In genomic region chr3:43001556-43002121, GRCh38 we compare ENCODE assay signal across 1 cellular context.
TF ChIP-seq lines count a peak whose summit lies in the region.

No MANE protein-coding gene starts in this region.

TF ChIP-seq in HepG2, 621 proteins besides CTCF, POLR2A, EP300 and RAD21 (continued from another document):
- TF ChIP-seq, protein P1, sequence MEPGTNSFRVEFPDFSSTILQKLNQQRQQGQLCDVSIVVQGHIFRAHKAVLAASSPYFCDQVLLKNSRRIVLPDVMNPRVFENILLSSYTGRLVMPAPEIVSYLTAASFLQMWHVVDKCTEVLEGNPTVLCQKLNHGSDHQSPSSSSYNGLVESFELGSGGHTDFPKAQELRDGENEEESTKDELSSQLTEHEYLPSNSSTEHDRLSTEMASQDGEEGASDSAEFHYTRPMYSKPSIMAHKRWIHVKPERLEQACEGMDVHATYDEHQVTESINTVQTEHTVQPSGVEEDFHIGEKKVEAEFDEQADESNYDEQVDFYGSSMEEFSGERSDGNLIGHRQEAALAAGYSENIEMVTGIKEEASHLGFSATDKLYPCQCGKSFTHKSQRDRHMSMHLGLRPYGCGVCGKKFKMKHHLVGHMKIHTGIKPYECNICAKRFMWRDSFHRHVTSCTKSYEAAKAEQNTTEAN (CRISPR knock-in tag; conservative IDR thresholded peaks at IDR 0.05) = no peak
- TF ChIP-seq ZNF616 (CRISPR knock-in tag; IDR thresholded peaks at IDR 0.05; ENCODE audit: low read depth) (no peak), SUZ12 (IDR thresholded peaks at IDR 0.05; ENCODE audit: low read depth, low read length) (no peak), ATF3 (CRISPR knock-in tag; IDR thresholded peaks at IDR 0.05) (no peak), HMGA1 (CRISPR knock-in tag; conservative IDR thresholded peaks at IDR 0.05) (no peak), SAP130 (CRISPR knock-in tag; IDR thresholded peaks at IDR 0.05; ENCODE audit: low read depth) (no peak), ZNF138 (CRISPR knock-in tag; IDR thresholded peaks at IDR 0.05; ENCODE audit: low read depth) (no peak), STAT5B (CRISPR knock-in tag; IDR thresholded peaks at IDR 0.05) (no peak), EHMT2 (IDR thresholded peaks at IDR 0.05; ENCODE audit: borderline replicate concordance, low read depth, low read length) (no peak; the same call in 1 of the 2 replicates), ZNF615 (CRISPR knock-in tag; IDR thresholded peaks at IDR 0.05; ENCODE audit: borderline replicate concordance) (no peak)
- TF ChIP-seq, protein P2, sequence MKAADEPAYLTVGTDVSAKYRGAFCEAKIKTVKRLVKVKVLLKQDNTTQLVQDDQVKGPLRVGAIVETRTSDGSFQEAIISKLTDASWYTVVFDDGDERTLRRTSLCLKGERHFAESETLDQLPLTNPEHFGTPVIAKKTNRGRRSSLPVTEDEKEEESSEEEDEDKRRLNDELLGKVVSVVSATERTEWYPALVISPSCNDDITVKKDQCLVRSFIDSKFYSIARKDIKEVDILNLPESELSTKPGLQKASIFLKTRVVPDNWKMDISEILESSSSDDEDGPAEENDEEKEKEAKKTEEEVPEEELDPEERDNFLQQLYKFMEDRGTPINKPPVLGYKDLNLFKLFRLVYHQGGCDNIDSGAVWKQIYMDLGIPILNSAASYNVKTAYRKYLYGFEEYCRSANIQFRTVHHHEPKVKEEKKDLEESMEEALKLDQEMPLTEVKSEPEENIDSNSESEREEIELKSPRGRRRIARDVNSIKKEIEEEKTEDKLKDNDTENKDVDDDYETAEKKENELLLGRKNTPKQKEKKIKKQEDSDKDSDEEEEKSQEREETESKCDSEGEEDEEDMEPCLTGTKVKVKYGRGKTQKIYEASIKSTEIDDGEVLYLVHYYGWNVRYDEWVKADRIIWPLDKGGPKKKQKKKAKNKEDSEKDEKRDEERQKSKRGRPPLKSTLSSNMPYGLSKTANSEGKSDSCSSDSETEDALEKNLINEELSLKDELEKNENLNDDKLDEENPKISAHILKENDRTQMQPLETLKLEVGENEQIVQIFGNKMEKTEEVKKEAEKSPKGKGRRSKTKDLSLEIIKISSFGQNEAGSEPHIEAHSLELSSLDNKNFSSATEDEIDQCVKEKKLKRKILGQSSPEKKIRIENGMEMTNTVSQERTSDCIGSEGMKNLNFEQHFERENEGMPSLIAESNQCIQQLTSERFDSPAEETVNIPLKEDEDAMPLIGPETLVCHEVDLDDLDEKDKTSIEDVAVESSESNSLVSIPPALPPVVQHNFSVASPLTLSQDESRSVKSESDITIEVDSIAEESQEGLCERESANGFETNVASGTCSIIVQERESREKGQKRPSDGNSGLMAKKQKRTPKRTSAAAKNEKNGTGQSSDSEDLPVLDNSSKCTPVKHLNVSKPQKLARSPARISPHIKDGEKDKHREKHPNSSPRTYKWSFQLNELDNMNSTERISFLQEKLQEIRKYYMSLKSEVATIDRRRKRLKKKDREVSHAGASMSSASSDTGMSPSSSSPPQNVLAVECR (CRISPR knock-in tag; IDR thresholded peaks at IDR 0.05; ENCODE audit: borderline replicate concordance) = no peak
- TF ChIP-seq, protein P3, sequence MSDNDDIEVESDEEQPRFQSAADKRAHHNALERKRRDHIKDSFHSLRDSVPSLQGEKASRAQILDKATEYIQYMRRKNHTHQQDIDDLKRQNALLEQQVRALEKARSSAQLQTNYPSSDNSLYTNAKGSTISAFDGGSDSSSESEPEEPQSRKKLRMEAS (IDR thresholded peaks at IDR 0.05) = no peak
